Comparison of ENCODE assay signal across 8 cellular contexts in genomic region chr4:186068581-186069402, GRCh38. TPM values are rescaled to one million over a fixed set of nuclear protein-coding genes. Genes with fewer than 3 reads are reported as not detected.
DNase-seq lines count a peak whose midpoint lies in the region; ATAC-seq, FAIRE-seq and TF ChIP-seq lines count a peak whose summit lies in the region.

Gene TLR3 (plus strand): TSS chr4:186069156. CDS start chr4:186076620, 7,464 bp downstream.

- H3K4me1 ChIP-seq in CD4-positive, CD25-positive, alpha-beta regulatory T cell (ENCODE audit: control insufficient read depth, insufficient read depth, low read length, poor library complexity, severe bottlenecking): peaks cover 14% of the 10 kb centered on the region

- H3K9me3 Mint-ChIP-seq in CD4-positive, CD25-positive, alpha-beta regulatory T cell: no peaks in the 10 kb centered on the region
- no peaks in the 10 kb centered on the region for H3K9me3 Mint-ChIP-seq in activated naive CD8-positive, alpha-beta T cell treated with anti-CD3 and anti-CD28 coated beads, Interleukin-2, amount 10 ng/mL, durations not matched to agents 7 days and 5 days

- FAIRE-seq in islet of Langerhans (lab: Jason Lieb, UNC): peak; percentile 72

- H3K36me3 ChIP-seq in CD4-positive, CD25-positive, alpha-beta regulatory T cell (ENCODE audit: control insufficient read depth, insufficient read depth, low read length): no peaks in the 10 kb centered on the region

- no peak for TF ChIP-seq CTCF in HL-60 (IDR thresholded peaks at IDR 0.05; ENCODE audit: insufficient read depth, low read length)

- peak within 1 kb of the TSS; percentile 77 for H3K4me3 ChIP-seq in CD4-positive, CD25-positive, alpha-beta regulatory T cell (ENCODE audit: low read depth, low read length)
- peak within 1 kb of the TSS; percentile 37 for H3K4me3 ChIP-seq in HL-60 (replicated peaks; ENCODE audit: insufficient read depth, low read length)

- H3K9me3 ChIP-seq in CD4-positive, CD25-positive, alpha-beta regulatory T cell (ENCODE audit: control insufficient read depth in 2 of 2, low read length in 2 of 2): no peaks in the 10 kb centered on the region

- H3K4me3 Mint-ChIP-seq in CD4-positive, CD25-positive, alpha-beta regulatory T cell: peak within 1 kb of the TSS; percentile 3 to 61 (median 27)
- H3K4me3 Mint-ChIP-seq in activated naive CD8-positive, alpha-beta T cell treated with anti-CD3 and anti-CD28 coated beads, Interleukin-2, amount 10 ng/mL, durations not matched to agents 7 days and 5 days: peak within 1 kb of the TSS; percentile 74

- ATAC-seq in CD4-positive, CD25-positive, alpha-beta regulatory T cell (ENCODE audit: low read depth in 2 of 2): no peak
- peak; percentile 35 for ATAC-seq in activated naive CD8-positive, alpha-beta T cell treated with anti-CD3 and anti-CD28 coated beads, Interleukin-2, amount 10 ng/mL, durations not matched to agents 7 days and 5 days (ENCODE audit: low read depth)
- ATAC-seq in stimulated activated naive CD8-positive, alpha-beta T cell treated with anti-CD3 and anti-CD28 coated beads, Interleukin-15, Interleukin-2, amounts not matched to agents 100 U/mL and 50 U/mL, for 24 hours: peak; percentile 28
- no peak for ATAC-seq in GM18517 (IDR thresholded peaks at IDR 0.05; ENCODE audit: unreplicated experiment)

- H3K27me3 ChIP-seq in CD4-positive, CD25-positive, alpha-beta regulatory T cell (ENCODE audit: control insufficient read depth, insufficient read depth, low read length): no peaks in the 10 kb centered on the region
- peaks cover 4% of the 10 kb centered on the region for H3K27me3 ChIP-seq in HL-60 (ENCODE audit: insufficient read depth, poor library complexity, severe bottlenecking)

- H3K4me1 Mint-ChIP-seq in CD4-positive, CD25-positive, alpha-beta regulatory T cell: peaks cover 5 to 16% (median 8%) of the 10 kb centered on the region in 4 donors
- peaks cover 12% of the 10 kb centered on the region for H3K4me1 Mint-ChIP-seq in activated naive CD8-positive, alpha-beta T cell treated with anti-CD3 and anti-CD28 coated beads, Interleukin-2, amount 10 ng/mL, durations not matched to agents 7 days and 5 days

- POLR2A ChIA-PET in activated naive CD8-positive, alpha-beta T cell treated with anti-CD3 and anti-CD28 coated beads, Interleukin-2, amount 10 ng/mL, durations not matched to agents 7 days and 5 days (lab: Charles Lee): interaction anchor here (0.6 kb wide), 1 partner anchor 16 kb away, joined by 6 read pairs; no protein-coding TSS in a partner anchor

- H3K36me3 Mint-ChIP-seq in CD4-positive, CD25-positive, alpha-beta regulatory T cell: no peaks in the 10 kb centered on the region
- no peaks in the 10 kb centered on the region for H3K36me3 Mint-ChIP-seq in activated naive CD8-positive, alpha-beta T cell treated with anti-CD3 and anti-CD28 coated beads, Interleukin-2, amount 10 ng/mL, durations not matched to agents 7 days and 5 days

- H3K27ac Mint-ChIP-seq in CD4-positive, CD25-positive, alpha-beta regulatory T cell: peak within 1 kb of the TSS in 1 of 3 donors; percentile 70
- H3K27ac Mint-ChIP-seq in activated naive CD8-positive, alpha-beta T cell treated with anti-CD3 and anti-CD28 coated beads, Interleukin-2, amount 10 ng/mL, durations not matched to agents 7 days and 5 days: peak within 1 kb of the TSS; percentile 67

- H3K27me3 Mint-ChIP-seq in CD4-positive, CD25-positive, alpha-beta regulatory T cell: peaks cover 5% of the 10 kb centered on the region
- peaks cover 5% of the 10 kb centered on the region for H3K27me3 Mint-ChIP-seq in activated naive CD8-positive, alpha-beta T cell treated with anti-CD3 and anti-CD28 coated beads, Interleukin-2, amount 10 ng/mL, durations not matched to agents 7 days and 5 days

- no peak within 1 kb of the TSS for H3K27ac ChIP-seq in CD4-positive, CD25-positive, alpha-beta regulatory T cell (ENCODE audit: insufficient read depth, low read length, poor library complexity, severe bottlenecking)
- no peak within 1 kb of the TSS for H3K27ac ChIP-seq in HL-60 (replicated peaks)

- peak in 1 of 3 donors; percentile 41 for DNase-seq in CD4-positive, CD25-positive, alpha-beta regulatory T cell
- DNase-seq in HL-60 (ENCODE audit: low read depth in 1 of 2, low spot score in 1 of 2) (no peak), GF-D8 (lab: John Stamatoyannopoulos, UW) (no peak)
- DNase-seq in activated naive CD8-positive, alpha-beta T cell treated with anti-CD3 and anti-CD28 coated beads, Interleukin-2, amount 10 ng/mL, durations not matched to agents 7 days and 5 days: no peak
- DNase-seq in stimulated activated naive CD8-positive, alpha-beta T cell treated with anti-CD3 and anti-CD28 coated beads, Interleukin-15, Interleukin-2, amounts not matched to agents 100 U/mL and 50 U/mL, for 24 hours: no peak
- no peak for DNase-seq in stimulated activated CD4-positive, alpha-beta T cell treated with anti-CD3 and anti-CD28 coated beads, Interleukin-12 subunit alpha, Interleukin-12 subunit beta, amount 100 ng/mL, for 4 hours

RNA-seq across cellular contexts. Expression of gene TLR3, which starts in this region (rescaled TPM):
- 0.47 TPM for total RNA-seq in CD4-positive, CD25-positive, alpha-beta regulatory T cell
- 1 to 10 TPM in 2 of 4 donors, under 1 TPM in 2; 0.20 to 2.5 (median 0.82) TPM for polyA plus RNA-seq in CD4-positive, CD25-positive, alpha-beta regulatory T cell
- total RNA-seq in activated naive CD8-positive, alpha-beta T cell treated with anti-CD3 and anti-CD28 coated beads, Interleukin-2, amount 10 ng/mL, durations not matched to agents 7 days and 5 days: 1 to 10 TPM; 1.1 to 1.8 TPM

Comparison
In these comparisons a context has a peak if more than half of its experiments do, and no peak if none do; other contexts are left out.
1. ATAC-seq: peak in activated naive CD8-positive, alpha-beta T cell treated with anti-CD3 and anti-CD28 coated beads, Interleukin-2, amount 10 ng/mL, durations not matched to agents 7 days and 5 days (single experiment) and stimulated activated naive CD8-positive, alpha-beta T cell treated with anti-CD3 and anti-CD28 coated beads, Interleukin-15, Interleukin-2, amounts not matched to agents 100 U/mL and 50 U/mL, for 24 hours (single experiment); none in CD4-positive, CD25-positive, alpha-beta regulatory T cell (0 of 2) and GM18517 (single experiment).